ENCODE assay signal across 9 cellular contexts in genomic region chr2:30272761-30273573, GRCh38. TPM values are rescaled to one million over a fixed set of nuclear protein-coding genes. Genes with fewer than 3 reads are reported as not detected.
DNase-seq lines count a peak whose midpoint lies in the region; ATAC-seq, FAIRE-seq and TF ChIP-seq lines count a peak whose summit lies in the region.
"Had no signal": no experiment of that assay in that cellular context is flagged by ENCODE, and none has a peak within 500 bp of the region (broad histone marks: within the 10 kb centered on the region; RNA-seq: fewer than 3 reads in every experiment).

No MANE protein-coding gene starts in this region.

- TF ChIP-seq CTCF in pancreas (IDR thresholded peaks at IDR 0.05), result no peak

- no peak overlapping the region for H3K4me3 ChIP-seq in pancreas

- 73 to 78% methylated on average over 5 of the region's 5 CpGs for WGBS in pancreas, 2 donors

- peak in 3 of 4 donors; percentile 27 to 39 (median 36) for ATAC-seq in pancreas
- no peak for ATAC-seq in HG03045 (IDR thresholded peaks at IDR 0.05; ENCODE audit: unreplicated experiment)
- no peak for ATAC-seq in GM19463 (IDR thresholded peaks at IDR 0.05; ENCODE audit: unreplicated experiment)
- no peak for ATAC-seq in GM21717 (IDR thresholded peaks at IDR 0.05; ENCODE audit: unreplicated experiment)

- H3K9me3 ChIP-seq in pancreas, result no peaks in the 10 kb centered on the region

- no peak for FAIRE-seq in pancreas (lab: Jason Lieb, UNC)

- H3K36me3 ChIP-seq in pancreas, result no peaks in the 10 kb centered on the region

- DNase-seq in EL, result peak; percentile 49
- DNase-seq in NCI-H69 (lab: John Stamatoyannopoulos, UW), result peak; percentile 70
- peak; percentile 81 for DNase-seq in dedifferentiated amniotic fluid mesenchymal stem cell (ENCODE audit: extremely low spot score)
- DNase-seq in pancreas, result no peak
- DNase-seq in NCI-H345 treated with DMSO at 0.1 percent for 48 hours (lab: John Stamatoyannopoulos, UW; ENCODE audit: unreplicated experiment), result no peak
- DNase-seq: NCI-H524 treated with DMSO at 0.1 percent for 48 hours had no signal

- peak overlapping the region in 1 of 4 donors; percentile 42 for H3K27ac ChIP-seq in pancreas

- intact Hi-C loops in pancreas (cut with DNase I), result no loop called here

- no peaks in the 10 kb centered on the region for H3K27me3 ChIP-seq in pancreas

- H3K4me1 ChIP-seq in pancreas, result peaks cover 0 to 12% (median 0%) of the 10 kb centered on the region in 3 donors

RNA-seq across cellular contexts. Expression of gene LBH, which starts 41.6 kb away (rescaled TPM):
- 10 to 100 TPM in 2 of 6 donors, 1 to 10 TPM in 4; 5.1 to 26.9 (median 7.4) TPM for total RNA-seq in pancreas
- polyA plus RNA-seq in pancreas, result 10 to 100 TPM in 1 of 2 donors, 1 to 10 TPM in 1; 4.1 to 12.1 TPM

Comparison
In these comparisons a context has a peak if more than half of its experiments do, and no peak if none do; other contexts are left out.
1. DNase-seq: peak in EL (single experiment), NCI-H69 (single experiment) and dedifferentiated amniotic fluid mesenchymal stem cell (single experiment); none in pancreas (0 of 6) and NCI-H345 treated with DMSO at 0.1 percent for 48 hours (single experiment).
2. ATAC-seq: peak in pancreas (3 of 4); none in HG03045 (single experiment), GM19463 (single experiment) and GM21717 (single experiment).